Comparison of ENCODE assay signal across 17 cellular contexts in the genomic region with DNA sequence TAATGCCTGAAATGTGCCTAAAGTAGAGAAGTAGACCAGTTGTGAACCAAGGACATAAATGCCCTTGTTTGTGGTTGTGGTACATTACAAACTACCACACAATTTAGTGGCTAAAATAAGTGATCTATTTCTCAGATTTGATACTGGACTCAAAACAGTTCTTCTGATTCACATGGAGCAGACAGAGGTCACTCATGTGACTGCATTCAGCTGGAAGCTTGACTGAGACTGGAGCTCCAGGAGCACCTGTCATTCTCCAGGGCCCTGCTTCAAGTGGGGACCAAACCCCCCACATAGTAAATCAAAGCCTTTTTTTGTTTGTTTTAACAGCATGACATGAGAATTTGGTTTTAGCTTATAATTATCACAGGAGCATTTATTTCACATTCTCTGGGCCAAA.
"Had no signal": no experiment of that assay in that cellular context is flagged by ENCODE, and none has a peak within 500 bp of the region (broad histone marks: within the 10 kb centered on the region; RNA-seq: fewer than 3 reads in every experiment).

No MANE protein-coding gene starts in this region.

- H3K4me1 Mint-ChIP-seq: activated naive CD4-positive, alpha-beta T cell treated with anti-CD3 and anti-CD28 coated beads, Interleukin-2, amount 10 ng/mL, durations not matched to agents 7 days and 5 days; stimulated activated memory B cell treated with anti-CD40 and anti-IgM and Interleukin-4, amounts not matched to agents 10 μg/mL and 1 μg/mL and 100 μg/mL, for 72 hours had no signal

- H3K4me3 ChIP-seq: heart left ventricle, pancreas, smooth muscle cell, transverse colon had no signal

- H3K9me3 ChIP-seq: pancreas had no signal

- H3K36me3 Mint-ChIP-seq: activated CD4-positive, alpha-beta memory T cell treated with anti-CD3 and anti-CD28 coated beads for 36 hours; activated naive CD4-positive, alpha-beta T cell treated with anti-CD3 and anti-CD28 coated beads, Interleukin-2, amount 10 ng/mL, durations not matched to agents 7 days and 5 days; stimulated activated memory B cell treated with anti-CD40 and anti-IgM and Interleukin-4, amounts not matched to agents 10 μg/mL and 1 μg/mL and 100 μg/mL, for 72 hours had no signal

- H3K27ac Mint-ChIP-seq: activated CD4-positive, alpha-beta memory T cell treated with anti-CD3 and anti-CD28 coated beads for 36 hours; activated naive CD4-positive, alpha-beta T cell treated with anti-CD3 and anti-CD28 coated beads, Interleukin-2, amount 10 ng/mL, durations not matched to agents 7 days and 5 days; activated T-cell treated with anti-CD3 and anti-CD28 coated beads, Interleukin-2, amount 50 U/mL, for 72 hours; natural killer cell treated with Interleukin-12 subunit alpha and Interleukin-12 subunit beta and Interleukin-15 and Interleukin-18, amount 100 ng/mL, for 72 hours; stimulated activated memory B cell treated with anti-CD40 and anti-IgM and Interleukin-4, amounts not matched to agents 10 μg/mL and 1 μg/mL and 100 μg/mL, for 72 hours had no signal

- H3K27me3 Mint-ChIP-seq: activated CD4-positive, alpha-beta memory T cell treated with anti-CD3 and anti-CD28 coated beads for 36 hours; activated naive CD4-positive, alpha-beta T cell treated with anti-CD3 and anti-CD28 coated beads, Interleukin-2, amount 10 ng/mL, durations not matched to agents 7 days and 5 days; natural killer cell treated with Interleukin-12 subunit alpha and Interleukin-12 subunit beta and Interleukin-15 and Interleukin-18, amount 100 ng/mL, for 72 hours; stimulated activated memory B cell treated with anti-CD40 and anti-IgM and Interleukin-4, amounts not matched to agents 10 μg/mL and 1 μg/mL and 100 μg/mL, for 72 hours had no signal

- H3K4me1 ChIP-seq: pancreas, transverse colon had no signal

- H3K4me3 Mint-ChIP-seq: activated CD4-positive, alpha-beta memory T cell treated with anti-CD3 and anti-CD28 coated beads for 36 hours; activated naive CD4-positive, alpha-beta T cell treated with anti-CD3 and anti-CD28 coated beads, Interleukin-2, amount 10 ng/mL, durations not matched to agents 7 days and 5 days; activated T-cell treated with anti-CD3 and anti-CD28 coated beads, Interleukin-2, amount 50 U/mL, for 72 hours; natural killer cell treated with Interleukin-12 subunit alpha and Interleukin-12 subunit beta and Interleukin-15 and Interleukin-18, amount 100 ng/mL, for 72 hours; stimulated activated memory B cell treated with anti-CD40 and anti-IgM and Interleukin-4, amounts not matched to agents 10 μg/mL and 1 μg/mL and 100 μg/mL, for 72 hours had no signal

- H3K27ac ChIP-seq: pancreas, transverse colon had no signal

- H3K27me3 ChIP-seq: heart left ventricle, pancreas, transverse colon had no signal

- H3K36me3 ChIP-seq: heart left ventricle, pancreas, transverse colon had no signal

- DNase-seq: activated CD4-positive, alpha-beta memory T cell treated with anti-CD3 and anti-CD28 coated beads for 36 hours; activated CD4-positive, alpha-beta T cell treated with anti-CD3 and anti-CD28 coated beads for 48 hours; activated effector memory CD4-positive, alpha-beta T cell treated with Interleukin-2 at 50 U/mL for 16 hours; activated naive CD4-positive, alpha-beta T cell treated with anti-CD3 and anti-CD28 coated beads, Interleukin-2, amount 10 ng/mL, durations not matched to agents 7 days and 5 days; activated T-cell treated with anti-CD3 and anti-CD28 coated beads, Interleukin-2, amount 50 U/mL, for 72 hours; effector memory CD4-positive, alpha-beta T cell; heart left ventricle; midbrain; pancreas; stimulated activated CD4-positive, alpha-beta T cell treated with anti-CD3 and anti-CD28 coated beads, Interleukin-15, amount 100 ng/mL, for 24 hours; transverse colon had no signal

- ATAC-seq: activated T-cell treated with anti-CD3 and anti-CD28 coated beads, Interleukin-2, amount 50 U/mL, for 72 hours; esophagus mucosa; left lobe of liver; natural killer cell treated with Interleukin-12 subunit alpha and Interleukin-12 subunit beta and Interleukin-15 and Interleukin-18, amount 100 ng/mL, for 72 hours; pancreas; sciatic nerve; stimulated activated memory B cell treated with anti-CD40 and anti-IgM and Interleukin-4, amounts not matched to agents 10 μg/mL and 1 μg/mL and 100 μg/mL, for 72 hours had no signal
